8 cellular contexts compared by ENCODE assay signal in genomic region chr20:37527638-37528441, GRCh38. TPM values are rescaled to one million over a fixed set of nuclear protein-coding genes. Genes with fewer than 3 reads are reported as not detected.
DNase-seq lines count a peak whose midpoint lies in the region; ATAC-seq and TF ChIP-seq lines count a peak whose summit lies in the region.

TSS of gene BLCAP (minus strand) at chr20:37527876. CDS start at chr20:37519174, 8,702 bp downstream.

- H3K36me3 ChIP-seq in KOPT-K1 (ENCODE audit: insufficient read depth, low read length) (no peaks in the 10 kb centered on the region), Panc1 (ENCODE audit: control insufficient read depth, insufficient read depth, low read length) (peaks cover 5% of the 10 kb centered on the region; the same call in 1 of the 2 replicates), muscle layer of duodenum (ENCODE audit: control insufficient read depth in 1 of 2, insufficient read depth in 2 of 2, low read length in 2 of 2) (peaks cover 0 to 3% of the 10 kb centered on the region in 2 donors)

- BruUV-seq in Panc1 (replicated peaks; lab: Mats Ljungman, UMichigan) = no TSS peak

- intact Hi-C loops in Panc1 (cut with micrococcal nuclease; ENCODE audit: unreplicated experiment) = loop anchor here (5.0 kb wide), 1 partner anchor 121 kb away; no protein-coding TSS in a partner anchor

- ATAC-seq in GM21717 (IDR thresholded peaks at IDR 0.05; ENCODE audit: unreplicated experiment) (peak; percentile 61), Panc1 (peak; percentile 95), esophagus mucosa (peak; percentile 79)

- H3K9me3 ChIP-seq in KOPT-K1 (ENCODE audit: insufficient read depth, low read length, poor library complexity, severe bottlenecking) = no peaks in the 10 kb centered on the region
- no peaks in the 10 kb centered on the region for H3K9me3 ChIP-seq in Panc1 (ENCODE audit: control insufficient read depth, insufficient read depth, low read depth, low read length)
- no peaks in the 10 kb centered on the region for H3K9me3 ChIP-seq in muscle layer of duodenum (ENCODE audit: control insufficient read depth in 1 of 2, low read length in 2 of 2)

- DNase-seq in DMS 273 treated with DMSO at 0.1 percent for 48 hours (lab: John Stamatoyannopoulos, UW) (peak; percentile 84), Panc1 (ENCODE audit: low read depth, low spot score) (peak; percentile 75)
- peak; percentile 94 to 96 for DNase-seq in activated T-cell treated with anti-CD3 and anti-CD28 coated beads, Interleukin-2, amount 50 U/mL, for 48 hours
- DNase-seq in stimulated activated CD8-positive, alpha-beta memory T cell treated with anti-CD3 and anti-CD28 coated beads, Interleukin-7, amount 100 ng/mL, for 24 hours (ENCODE audit: low read depth) = peak; percentile 83

- no peaks in the 10 kb centered on the region for H3K27me3 ChIP-seq in Panc1 (ENCODE audit: control insufficient read depth, insufficient read depth, low read length)
- no peaks in the 10 kb centered on the region for H3K27me3 ChIP-seq in muscle layer of duodenum (ENCODE audit: low read depth, low read length)

- TF ChIP-seq CTCF in Panc1 (IDR thresholded peaks at IDR 0.05) = no peak

- H3K27ac ChIP-seq in KOPT-K1 (ENCODE audit: low read depth, low read length, poor library complexity, severe bottlenecking) = peak within 1 kb of the TSS; percentile 90
- peak within 1 kb of the TSS; percentile 97 for H3K27ac ChIP-seq in Panc1 (ENCODE audit: low read length)
- peak within 1 kb of the TSS; percentile 97 for H3K27ac ChIP-seq in muscle layer of duodenum (ENCODE audit: low read length)

- H3K4me3 ChIP-seq in Panc1 (ENCODE audit: low read depth in 2 of 2, low read length in 2 of 2) (peak within 1 kb of the TSS; percentile 86 to 99), muscle layer of duodenum (ENCODE audit: low read depth in 1 of 2, low read length in 2 of 2) (peak within 1 kb of the TSS; percentile 88 to 95)

- in situ Hi-C loops in Panc1 (cut with HindIII; ENCODE audit: low pct_unique_long_range_greater_than_20kb, low sequenced_read_pairs) = no loop called here

- H3K4me1 ChIP-seq in Panc1 (ENCODE audit: control insufficient read depth, insufficient read depth, low read length) (peaks cover 12% of the 10 kb centered on the region), muscle layer of duodenum (ENCODE audit: control insufficient read depth in 1 of 2, insufficient read depth in 2 of 2, low read length in 2 of 2) (peaks cover 17 to 40% of the 10 kb centered on the region in 2 donors)

- CTCF ChIA-PET in Panc1 (lab: Charles Lee) = interaction anchor here (0.5 kb wide), 1 partner anchor 1267 kb away, joined by 4 read pairs; no protein-coding TSS in a partner anchor

- POLR2A ChIA-PET in Panc1 (lab: Charles Lee) = interaction anchor here (0.6 kb wide), 1 partner anchor 258 kb away, joined by 8 read pairs; no protein-coding TSS in a partner anchor

RNA-seq across cellular contexts. Expression of gene BLCAP, which starts in this region (rescaled TPM):
- total RNA-seq in Panc1 (2021; ENCODE audit: unreplicated experiment) (50.1 TPM), esophagus mucosa (66.1 TPM)
- 42.8 TPM for polyA plus RNA-seq in Panc1 (2012; ENCODE audit: insufficient read length)

Comparison
In these comparisons a context has a peak if more than half of its experiments do, and no peak if none do; other contexts are left out.
1. Peak in every context shown above with its lines: DNase-seq, ATAC-seq, H3K4me3 ChIP-seq and H3K27ac ChIP-seq.